Comparison of ENCODE assay signal across 17 cellular contexts in the genomic region with DNA sequence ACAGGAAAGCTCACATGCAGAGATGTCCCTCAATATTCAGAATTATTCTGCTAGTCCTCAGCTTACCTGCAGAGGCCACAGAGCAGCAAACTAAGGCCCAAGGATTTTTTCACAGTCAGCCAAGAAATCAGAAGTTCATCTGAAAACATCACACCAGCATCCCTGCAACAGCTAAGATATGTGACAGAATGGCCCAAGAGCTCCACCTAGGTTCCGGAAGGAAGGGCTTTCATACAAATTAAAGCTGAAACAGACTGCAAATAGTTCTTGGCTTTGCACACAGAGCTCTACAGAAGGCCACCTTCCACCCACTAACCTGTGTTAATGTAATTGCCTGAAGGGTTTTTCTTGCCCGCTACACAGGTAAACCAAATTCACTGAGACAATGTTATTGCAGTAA.
A peak's percentile ranks its signal among the peaks of the same experiment; 100 is the strongest.
DNase-seq lines count a peak whose midpoint lies in the region; ATAC-seq and TF ChIP-seq lines count a peak whose summit lies in the region.
"Had no signal": no experiment of that assay in that cellular context is flagged by ENCODE, and none has a peak within 500 bp of the region (broad histone marks: within the 10 kb centered on the region; RNA-seq: fewer than 3 reads in every experiment).

No MANE protein-coding gene starts in this region.

- no TSS peak for BruUV-seq in Panc1 (replicated peaks; lab: Mats Ljungman, UMichigan)

- H3K9me2 ChIP-seq in DOHH2 (replicated peaks; ENCODE audit: control insufficient read depth, low read length), result no peaks in the 10 kb centered on the region
- no peaks in the 10 kb centered on the region for H3K9me2 ChIP-seq in GM23338 (ENCODE audit: insufficient read depth)

- H3F3A ChIP-seq in DOHH2 (ENCODE audit: control insufficient read depth, insufficient read depth) (no peaks in the 10 kb centered on the region), GM23338 (replicated peaks; ENCODE audit: low read depth) (no peaks in the 10 kb centered on the region)

- peaks cover 2% of the 10 kb centered on the region for H3K27me3 Mint-ChIP-seq in GM23338 (ENCODE audit: insufficient read depth, low read depth, poor library complexity)
- peaks cover 7% of the 10 kb centered on the region for H3K27me3 Mint-ChIP-seq in activated T-helper 17 cell treated with anti-CD3 and anti-CD28 coated beads, Interleukin-2, amount 50 U/mL, for 72 hours

- no peak overlapping the region for H2AFZ ChIP-seq in GM23338

- H3K4me1 ChIP-seq in DOHH2 (ENCODE audit: control insufficient read depth, low read length), result no peaks in the 10 kb centered on the region
- H3K4me1 ChIP-seq in GM23338 (ENCODE audit: insufficient read depth), result no peaks in the 10 kb centered on the region
- H3K4me1 ChIP-seq in Panc1 (ENCODE audit: control insufficient read depth, insufficient read depth, low read length), result no peaks in the 10 kb centered on the region

- CTCF ChIA-PET in Panc1 (lab: Charles Lee), result no interaction called here

- no peaks in the 10 kb centered on the region for H3K4me1 Mint-ChIP-seq in GM23338
- H3K4me1 Mint-ChIP-seq in activated T-helper 17 cell treated with anti-CD3 and anti-CD28 coated beads, Interleukin-2, amount 50 U/mL, for 72 hours, result no peaks in the 10 kb centered on the region

- H3K36me3 Mint-ChIP-seq in GM23338 (ENCODE audit: low read depth), result peaks cover 7% of the 10 kb centered on the region
- no peaks in the 10 kb centered on the region for H3K36me3 Mint-ChIP-seq in activated T-helper 17 cell treated with anti-CD3 and anti-CD28 coated beads, Interleukin-2, amount 50 U/mL, for 72 hours (ENCODE audit: low read depth)
- H3K36me3 Mint-ChIP-seq: CD8-positive, alpha-beta T cell had no signal

- in situ Hi-C loops in Panc1 (cut with HindIII; ENCODE audit: low pct_unique_long_range_greater_than_20kb, low sequenced_read_pairs), result no loop called here

- H3K4me3 ChIP-seq in DOHH2 (ENCODE audit: low read length), result no peak overlapping the region
- no peak overlapping the region for H3K4me3 ChIP-seq in GM23338
- no peak overlapping the region for H3K4me3 ChIP-seq in Panc1 (ENCODE audit: low read depth in 2 of 2, low read length in 2 of 2)
- H3K4me3 ChIP-seq: Peyer's patch had no signal

- no peak overlapping the region for H3K27ac Mint-ChIP-seq in GM23338
- no peak overlapping the region for H3K27ac Mint-ChIP-seq in activated T-helper 17 cell treated with anti-CD3 and anti-CD28 coated beads, Interleukin-2, amount 50 U/mL, for 72 hours
- H3K27ac Mint-ChIP-seq: CD8-positive, alpha-beta T cell; HFFc6 had no signal

- POLR2A ChIA-PET in Panc1 (lab: Charles Lee), result no interaction called here

- H4K20me1 ChIP-seq in DOHH2 (ENCODE audit: control insufficient read depth, insufficient read depth, low read depth, low read length) (no peaks in the 10 kb centered on the region), GM23338 (replicated peaks; ENCODE audit: insufficient read depth) (no peaks in the 10 kb centered on the region)

- no peak overlapping the region for H3K4me3 Mint-ChIP-seq in GM23338
- no peak overlapping the region for H3K4me3 Mint-ChIP-seq in activated T-helper 17 cell treated with anti-CD3 and anti-CD28 coated beads, Interleukin-2, amount 50 U/mL, for 72 hours
- H3K4me3 Mint-ChIP-seq: CD8-positive, alpha-beta T cell; HFFc6 had no signal

- no peaks in the 10 kb centered on the region for H3K36me3 ChIP-seq in DOHH2 (ENCODE audit: control insufficient read depth, low read length)
- H3K36me3 ChIP-seq in GM23338 (ENCODE audit: insufficient read depth), result no peaks in the 10 kb centered on the region; the same call in 1 of the 2 replicates
- H3K36me3 ChIP-seq in Panc1 (ENCODE audit: control insufficient read depth, insufficient read depth, low read length), result no peaks in the 10 kb centered on the region
- H3K36me3 ChIP-seq: Peyer's patch had no signal

- intact Hi-C loops in Panc1 (cut with micrococcal nuclease; ENCODE audit: unreplicated experiment), result no loop called here

- H3K27ac ChIP-seq in DOHH2 (ENCODE audit: low read depth, low read length) (no peak overlapping the region), GM23338 (ENCODE audit: low read depth) (no peak overlapping the region), Panc1 (ENCODE audit: low read length) (no peak overlapping the region)
- H3K27ac ChIP-seq: HL-60, Peyer's patch had no signal

- H3K79me2 ChIP-seq in DOHH2 (ENCODE audit: control insufficient read depth, low read length) (no peaks in the 10 kb centered on the region), GM23338 (replicated peaks; ENCODE audit: insufficient read depth) (no peaks in the 10 kb centered on the region)

- H3K4me2 ChIP-seq in DOHH2 (ENCODE audit: low read length), result no peak overlapping the region
- H3K4me2 ChIP-seq in GM23338, result no peak overlapping the region

- ATAC-seq in GM23338, result no peak
- ATAC-seq in Panc1, result no peak
- ATAC-seq in activated T-helper 17 cell treated with anti-CD3 and anti-CD28 coated beads, Interleukin-2, amount 50 U/mL, for 72 hours (replicated peaks), result no peak
- ATAC-seq: CD8-positive, alpha-beta T cell had no signal

- H3K27me3 ChIP-seq in DOHH2 (ENCODE audit: control insufficient read depth, low read length) (no peaks in the 10 kb centered on the region), GM23338 (ENCODE audit: insufficient read depth) (no peaks in the 10 kb centered on the region), Panc1 (ENCODE audit: control insufficient read depth, insufficient read depth, low read length) (no peaks in the 10 kb centered on the region)
- H3K27me3 ChIP-seq: Peyer's patch had no signal

- H3K9me3 ChIP-seq in DOHH2 (ENCODE audit: control insufficient read depth, insufficient read depth, low read length), result no peaks in the 10 kb centered on the region
- no peaks in the 10 kb centered on the region for H3K9me3 ChIP-seq in Panc1 (ENCODE audit: control insufficient read depth, insufficient read depth, low read depth, low read length)
- H3K9me3 ChIP-seq: Peyer's patch had no signal

- DNase-seq in GM23338 (ENCODE audit: low spot score) (no peak), Panc1 (ENCODE audit: low read depth, low spot score) (no peak), iPS-NIHi7 (ENCODE audit: extremely low spot score) (peak; percentile 18), NCI-H1694 (lab: John Stamatoyannopoulos, UW) (no peak), NCI-H2196 (lab: John Stamatoyannopoulos, UW; ENCODE audit: unreplicated experiment) (no peak)
- DNase-seq: CD8-positive, alpha-beta T cell; DMS79 treated with DMSO at 0.1 percent for 48 hours; HFFc6; KBM-7; NCI-H1105; NCI-H187; NCI-H446; Peyer's patch; SHP77 treated with DMSO at 0.1 percent for 48 hours had no signal

- peak; percentile 18 for TF ChIP-seq CTCF in DOHH2 (IDR thresholded peaks at IDR 0.05; ENCODE audit: low read depth, low read length, poor library complexity, severe bottlenecking)
- TF ChIP-seq CTCF in GM23338 (conservative IDR thresholded peaks at IDR 0.05; ENCODE audit: low read depth in 2 of 2), result peak; percentile 19 to 32; a peak in 2 of 4 replicates
- TF ChIP-seq CTCF in Panc1 (IDR thresholded peaks at IDR 0.05), result peak; percentile 34

- H3K9me3 Mint-ChIP-seq in GM23338, result peaks cover 50% of the 10 kb centered on the region
- no peaks in the 10 kb centered on the region for H3K9me3 Mint-ChIP-seq in activated T-helper 17 cell treated with anti-CD3 and anti-CD28 coated beads, Interleukin-2, amount 50 U/mL, for 72 hours

TF ChIP-seq in GM23338, 12 proteins besides CTCF, POLR2A, EP300 and RAD21 (continues in another document):
- no peak for TF ChIP-seq POLR2AphosphoS5 (IDR thresholded peaks at IDR 0.05; ENCODE audit: low read depth)
- TF ChIP-seq ZNF114 (CRISPR knock-in tag; IDR thresholded peaks at IDR 0.05), result no peak
- no peak for TF ChIP-seq JUNB (IDR thresholded peaks at IDR 0.05; ENCODE audit: unreplicated experiment)
